Comparison of ENCODE assay signal across 10 cellular contexts in the genomic region with DNA sequence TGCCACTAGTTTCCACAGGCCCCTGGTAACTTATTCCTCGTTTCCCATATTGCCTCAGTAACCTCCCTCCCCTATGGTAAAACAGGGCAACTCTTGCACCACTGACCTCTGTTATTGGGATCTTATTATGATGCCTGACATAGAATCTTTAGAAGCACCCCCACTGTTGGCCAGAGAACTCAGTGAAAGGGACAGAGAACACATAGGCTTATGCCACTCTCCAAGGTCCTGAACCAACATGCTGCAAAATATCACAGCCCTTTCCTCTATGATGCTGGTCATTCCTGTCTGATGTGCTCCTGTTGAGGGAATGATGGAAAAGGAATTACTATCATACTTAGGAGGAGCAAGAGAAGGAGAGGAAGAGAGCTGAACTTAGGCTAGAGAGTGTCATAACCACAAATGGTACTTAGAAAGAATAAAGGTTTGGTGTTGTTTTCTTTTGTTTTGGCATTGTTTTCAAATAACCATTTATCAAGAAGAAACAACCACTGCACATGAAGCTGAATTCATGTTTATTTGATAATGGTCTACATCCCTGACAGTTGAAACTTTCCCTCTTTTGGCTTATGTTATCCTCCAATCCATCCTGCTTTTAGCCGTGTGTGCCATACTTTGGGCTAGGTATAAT.
DNase-seq lines count a peak whose midpoint lies in the region; ATAC-seq, FAIRE-seq and TF ChIP-seq lines count a peak whose summit lies in the region.
"Had no signal": no experiment of that assay in that cellular context is flagged by ENCODE, and none has a peak within 500 bp of the region (broad histone marks: within the 10 kb centered on the region; RNA-seq: fewer than 3 reads in every experiment).

No MANE protein-coding gene starts in this region.

- FAIRE-seq in K562 (lab: Jason Lieb, UNC) (no peak), HepG2 (lab: Jason Lieb, UNC) (no peak)

- no peak overlapping the region for H3K4me3 ChIP-seq in LNCaP clone FGC (ENCODE audit: low read depth, low read length)
- no peak overlapping the region for H3K4me3 ChIP-seq in K562
- no peak overlapping the region for H3K4me3 ChIP-seq in HepG2 (replicated peaks in 1 of 3; ENCODE audit: insufficient read depth in 1 of 3, low read depth in 2 of 3, low read length in 3 of 3)
- no peak overlapping the region for H3K4me3 ChIP-seq in suprapubic skin

- in situ Hi-C loops in K562 (cut with MboI) (no loop called here), HepG2 (cut with HindIII; ENCODE audit: extremely low pct_ligation_motif_present, low pct_unique_long_range_greater_than_20kb) (no loop called here)

- H3K79me2 ChIP-seq in K562 (ENCODE audit: control insufficient read depth, insufficient read depth, low read length) (no peaks in the 10 kb centered on the region), HepG2 (ENCODE audit: insufficient read depth, low read length) (no peaks in the 10 kb centered on the region)

- TF ChIP-seq CTCF in GM10266 (IDR thresholded peaks at IDR 0.05; ENCODE audit: control insufficient read depth, insufficient read depth, low read depth, missing control alignments) (no peak), LNCaP clone FGC (IDR thresholded peaks at IDR 0.05; ENCODE audit: control insufficient read depth, extremely low read depth, insufficient read depth) (no peak), K562 (IDR thresholded peaks at IDR 0.05 in 2 of 3, conservative IDR thresholded peaks at IDR 0.05 in 1 of 3; ENCODE audit: insufficient read depth in 2 of 3, low read depth in 1 of 3, low read length in 3 of 3) (no peak), HepG2 (CRISPR knock-in tag; IDR thresholded peaks at IDR 0.05) (no peak), omental fat pad (IDR thresholded peaks at IDR 0.05) (no peak), suprapubic skin (IDR thresholded peaks at IDR 0.05) (no peak)

- 0% methylated on average over 2 of the region's 2 CpGs for WGBS in K562 (ENCODE audit: insufficient coverage, low coverage, missing lambda C conversion rate)
- 10% methylated on average over 2 of the region's 2 CpGs for WGBS in HepG2 (ENCODE audit: low lambda C conversion rate)
- 84% methylated on average over 2 of the region's 2 CpGs for WGBS in suprapubic skin

- H3K36me3 ChIP-seq in K562 (ENCODE audit: control insufficient read depth, insufficient read depth, low read length), result no peaks in the 10 kb centered on the region
- H3K36me3 ChIP-seq in HepG2 (replicated peaks in 1 of 2; ENCODE audit: control insufficient read depth in 1 of 2, insufficient read depth in 2 of 2, low read length in 2 of 2), result no peaks in the 10 kb centered on the region
- H3K36me3 ChIP-seq in suprapubic skin, result no peaks in the 10 kb centered on the region

- BruUV-seq in K562 (replicated peaks; lab: Mats Ljungman, UMichigan) (no TSS peak), HepG2 (replicated peaks; lab: Mats Ljungman, UMichigan) (no TSS peak)

- H2AFZ ChIP-seq in K562 (ENCODE audit: low read depth, low read length) (no peak overlapping the region), HepG2 (ENCODE audit: low read length) (no peak overlapping the region)

- POLR2A ChIA-PET in K562 (lab: Yijun Ruan, JAX), result interaction anchor here (0.7 kb wide), 1 partner anchor 43 kb away, joined by 3 read pairs; no protein-coding TSS in a partner anchor
- POLR2A ChIA-PET in HepG2 (lab: Yijun Ruan, JAX), result no interaction called here

- no peak for TF ChIP-seq EP300 in K562 (IDR thresholded peaks at IDR 0.05; ENCODE audit: low read length)
- TF ChIP-seq EP300 in HepG2 (IDR thresholded peaks at IDR 0.05; ENCODE audit: low read depth in 2 of 2, low read length in 2 of 2), result no peak
- no peak for TF ChIP-seq EP300 in HepG2 (CRISPR knock-in tag; IDR thresholded peaks at IDR 0.05; ENCODE audit: borderline replicate concordance)
- no peak for TF ChIP-seq EP300 in suprapubic skin (IDR thresholded peaks at IDR 0.05)

- intact Hi-C loops in K562 (cut with micrococcal nuclease) (no loop called here), HepG2 (cut with micrococcal nuclease; ENCODE audit: unreplicated experiment) (no loop called here)

- no peak for ATAC-seq in K562
- no peak for ATAC-seq in HepG2
- no peak for ATAC-seq in omental fat pad (ENCODE audit: low FRiP score)
- ATAC-seq: Panc1 had no signal

- no peaks in the 10 kb centered on the region for H4K20me1 ChIP-seq in K562 (replicated peaks; ENCODE audit: control insufficient read depth, insufficient read depth, low read length)
- no peaks in the 10 kb centered on the region for H4K20me1 ChIP-seq in HepG2 (ENCODE audit: insufficient read depth, low read length)

- DNase-seq in GM10266 (ENCODE audit: extremely low spot score), result peak; percentile 30
- DNase-seq in LNCaP clone FGC (ENCODE audit: low read depth), result peak; percentile 2
- peak; percentile 5 to 23 (median 14) for DNase-seq in K562 (ENCODE audit: extremely low read depth in 1 of 4, low spot score in 3 of 4)
- peak; percentile 2 for DNase-seq in HepG2 (ENCODE audit: low spot score)
- DNase-seq in stimulated activated CD4-positive, alpha-beta T cell treated with anti-CD3 and anti-CD28 coated beads, Interleukin-1b, Interleukin-23, amount 100 ng/mL, for 48 hours, result no peak
- no peak for DNase-seq in omental fat pad (ENCODE audit: low spot score)
- DNase-seq in suprapubic skin (ENCODE audit: low spot score in 2 of 2), result no peak
- no peak for DNase-seq in medulla oblongata (ENCODE audit: extremely low spot score)
- DNase-seq: effector CD4-positive, alpha-beta T cell had no signal

- H3K9me1 ChIP-seq in K562 (ENCODE audit: control insufficient read depth, insufficient read depth, low read length), result no peaks in the 10 kb centered on the region

- H3K4me2 ChIP-seq in K562 (ENCODE audit: insufficient read depth, low read length) (no peak overlapping the region), HepG2 (ENCODE audit: low read depth, low read length) (no peak overlapping the region)

- TF ChIP-seq RAD21 in K562 (CRISPR knock-in tag; conservative IDR thresholded peaks at IDR 0.05 in 1 of 2, IDR thresholded peaks at IDR 0.05 in 1 of 2) (no peak), HepG2 (CRISPR knock-in tag; IDR thresholded peaks at IDR 0.05) (no peak)

- TF ChIP-seq POLR2A in K562 (conservative IDR thresholded peaks at IDR 0.05) (no peak), HepG2 (IDR thresholded peaks at IDR 0.05; ENCODE audit: insufficient read depth in 1 of 2, low read depth in 2 of 2, low read length in 2 of 2) (no peak), suprapubic skin (IDR thresholded peaks at IDR 0.05) (no peak)

- CTCF ChIA-PET in K562 (lab: Yijun Ruan, JAX; ENCODE audit: low intra/inter-chr PET ratio) (no interaction called here), HepG2 (lab: Yijun Ruan, JAX; ENCODE audit: low intra/inter-chr PET ratio, low total read pairs) (no interaction called here)

- no peak overlapping the region for H3K27ac ChIP-seq in K562 (ENCODE audit: extremely low read depth, low read depth, low read length)
- H3K27ac ChIP-seq in HepG2 (ENCODE audit: extremely low read length, insufficient read depth, low read length), result no peak overlapping the region
- H3K27ac ChIP-seq in suprapubic skin, result no peak overlapping the region

- H3K4me1 ChIP-seq in K562 (replicated peaks in 1 of 2; ENCODE audit: control insufficient read depth in 2 of 2, insufficient read depth in 2 of 2, low read length in 2 of 2) (no peaks in the 10 kb centered on the region), HepG2 (ENCODE audit: insufficient read depth, low read length) (no peaks in the 10 kb centered on the region), suprapubic skin (no peaks in the 10 kb centered on the region)

- H3K27me3 ChIP-seq in K562 (ENCODE audit: control insufficient read depth in 2 of 2, insufficient read depth in 2 of 2, low read length in 2 of 2), result no peaks in the 10 kb centered on the region
- no peaks in the 10 kb centered on the region for H3K27me3 ChIP-seq in HepG2 (ENCODE audit: control insufficient read depth in 1 of 2, insufficient read depth in 2 of 2, low read length in 2 of 2)
- H3K27me3 ChIP-seq in suprapubic skin, result no peaks in the 10 kb centered on the region

- H3K9ac ChIP-seq in K562 (ENCODE audit: insufficient read depth in 1 of 2, low read depth in 2 of 2, low read length in 2 of 2) (no peak overlapping the region), HepG2 (ENCODE audit: insufficient read depth, low read depth, low read length) (no peak overlapping the region)

- H3K9me3 ChIP-seq in K562 (replicated peaks; ENCODE audit: control insufficient read depth, insufficient read depth, low read depth, low read length) (no peaks in the 10 kb centered on the region), HepG2 (ENCODE audit: low read length) (no peaks in the 10 kb centered on the region), suprapubic skin (no peaks in the 10 kb centered on the region)

TF ChIP-seq in K562, 482 proteins besides CTCF, POLR2A, EP300 and RAD21 (continues in another document):
- TF ChIP-seq IRF2 (CRISPR knock-in tag; IDR thresholded peaks at IDR 0.05) (no peak), MIER1 (IDR thresholded peaks at IDR 0.05; ENCODE audit: low read depth) (peak; percentile 71; the same call in 1 of the 2 replicates), BCOR (IDR thresholded peaks at IDR 0.05) (no peak)

TF ChIP-seq in HepG2, 621 proteins besides CTCF, POLR2A, EP300 and RAD21 (continues in another document):
- TF ChIP-seq ZNF569 (CRISPR knock-in tag; IDR thresholded peaks at IDR 0.05; ENCODE audit: borderline replicate concordance), result no peak

Comparison
In these comparisons a context has a peak if more than half of its experiments do, and no peak if none do; other contexts are left out.
1. DNase-seq: peak in GM10266 (single experiment), LNCaP clone FGC (single experiment), K562 (4 of 4) and HepG2 (single experiment); none in stimulated activated CD4-positive, alpha-beta T cell treated with anti-CD3 and anti-CD28 coated beads, Interleukin-1b, Interleukin-23, amount 100 ng/mL, for 48 hours (single experiment), omental fat pad (single experiment), suprapubic skin (0 of 2) and medulla oblongata (single experiment).